Comparison of ENCODE assay signal across 13 cellular contexts in genomic region chr2:47688561-47688960, GRCh38.
A peak's percentile ranks its signal among the peaks of the same experiment; 100 is the strongest.
DNase-seq lines count a peak whose midpoint lies in the region; ATAC-seq and TF ChIP-seq lines count a peak whose summit lies in the region.
"Had no signal": no experiment of that assay in that cellular context is flagged by ENCODE, and none has a peak within 500 bp of the region (broad histone marks: within the 10 kb centered on the region; RNA-seq: fewer than 3 reads in every experiment).

No MANE protein-coding gene starts in this region.

- H3K4me1 ChIP-seq in DOHH2 (ENCODE audit: control insufficient read depth, low read length) = peaks cover 57% of the 10 kb centered on the region
- H3K4me1 ChIP-seq: SJCRH30 had no signal

- H3K79me2 ChIP-seq in DOHH2 (ENCODE audit: control insufficient read depth, low read length) = no peaks in the 10 kb centered on the region

- H3K9me3 Mint-ChIP-seq in activated T-cell treated with anti-CD3 and anti-CD28 coated beads, Interleukin-2, amount 50 U/mL, for 24 hours = no peaks in the 10 kb centered on the region
- H3K9me3 Mint-ChIP-seq: mesothelial cell of epicardium had no signal

- no peak for TF ChIP-seq CTCF in DOHH2 (IDR thresholded peaks at IDR 0.05; ENCODE audit: low read depth, low read length, poor library complexity, severe bottlenecking)

- H3K27me3 Mint-ChIP-seq in activated T-cell treated with anti-CD3 and anti-CD28 coated beads, Interleukin-2, amount 50 U/mL, for 24 hours = no peaks in the 10 kb centered on the region

- peak overlapping the region; percentile 55 for H3K4me3 ChIP-seq in DOHH2 (ENCODE audit: low read length)
- H3K4me3 ChIP-seq: SJCRH30 had no signal

- peaks cover 47% of the 10 kb centered on the region for H3F3A ChIP-seq in DOHH2 (ENCODE audit: control insufficient read depth, insufficient read depth)

- peak overlapping the region; percentile 100 for H3K27ac ChIP-seq in DOHH2 (ENCODE audit: low read depth, low read length)
- H3K27ac ChIP-seq: SJCRH30 had no signal

- no peaks in the 10 kb centered on the region for H3K27me3 ChIP-seq in DOHH2 (ENCODE audit: control insufficient read depth, low read length)
- H3K27me3 ChIP-seq: SJCRH30 had no signal

- ATAC-seq in HG02852 (IDR thresholded peaks at IDR 0.05; ENCODE audit: unreplicated experiment) (peak; percentile 3), GM18868 (IDR thresholded peaks at IDR 0.05; ENCODE audit: unreplicated experiment) (no peak), HG03175 (IDR thresholded peaks at IDR 0.05; ENCODE audit: unreplicated experiment) (no peak), GM21390 (IDR thresholded peaks at IDR 0.05; ENCODE audit: unreplicated experiment) (no peak)
- ATAC-seq: CD8-positive, alpha-beta T cell had no signal

- H3K4me2 ChIP-seq in DOHH2 (ENCODE audit: low read length) = peak overlapping the region; percentile 83

- H3K4me3 Mint-ChIP-seq in activated T-cell treated with anti-CD3 and anti-CD28 coated beads, Interleukin-2, amount 50 U/mL, for 24 hours = no peak overlapping the region
- H3K4me3 Mint-ChIP-seq: CD8-positive, alpha-beta T cell; mesothelial cell of epicardium had no signal

- H3K9me3 ChIP-seq in DOHH2 (ENCODE audit: control insufficient read depth, insufficient read depth, low read length) = peaks cover 8% of the 10 kb centered on the region; the same call in 1 of the 2 replicates
- H3K9me3 ChIP-seq: SJCRH30 had no signal

- H3K27ac Mint-ChIP-seq in activated T-cell treated with anti-CD3 and anti-CD28 coated beads, Interleukin-2, amount 50 U/mL, for 24 hours = no peak overlapping the region
- H3K27ac Mint-ChIP-seq: CD8-positive, alpha-beta T cell; mesothelial cell of epicardium had no signal

- no peaks in the 10 kb centered on the region for H3K4me1 Mint-ChIP-seq in activated T-cell treated with anti-CD3 and anti-CD28 coated beads, Interleukin-2, amount 50 U/mL, for 24 hours (ENCODE audit: low read depth)
- H3K4me1 Mint-ChIP-seq: mesothelial cell of epicardium had no signal

- H3K36me3 Mint-ChIP-seq in activated T-cell treated with anti-CD3 and anti-CD28 coated beads, Interleukin-2, amount 50 U/mL, for 24 hours (ENCODE audit: low read depth) = no peaks in the 10 kb centered on the region
- H3K36me3 Mint-ChIP-seq: CD8-positive, alpha-beta T cell; mesothelial cell of epicardium had no signal

- no peaks in the 10 kb centered on the region for H3K9me2 ChIP-seq in DOHH2 (replicated peaks; ENCODE audit: control insufficient read depth, low read length)

- peak; percentile 73 for DNase-seq in NCI-H2196 (lab: John Stamatoyannopoulos, UW; ENCODE audit: unreplicated experiment)
- DNase-seq in dermis blood vessel endothelial cell = peak; percentile 26
- no peak for DNase-seq in activated T-cell treated with anti-CD3 and anti-CD28 coated beads, Interleukin-2, amount 50 U/mL, for 24 hours
- DNase-seq: CD8-positive, alpha-beta T cell; NCI-H2227 treated with DMSO at 0.1 percent for 48 hours; SJCRH30; stimulated activated CD4-positive, alpha-beta T cell treated with anti-CD3 and anti-CD28 coated beads, Interleukin-2, amount 100 ng/mL, for 48 hours had no signal

- peaks cover 9% of the 10 kb centered on the region for H3K36me3 ChIP-seq in DOHH2 (ENCODE audit: control insufficient read depth, low read length)
- H3K36me3 ChIP-seq: SJCRH30 had no signal

- H4K20me1 ChIP-seq in DOHH2 (ENCODE audit: control insufficient read depth, insufficient read depth, low read depth, low read length) = no peaks in the 10 kb centered on the region
